1 cellular context compared by ENCODE assay signal in genomic region chr3:58962816-58963215, GRCh38.
TF ChIP-seq lines count a peak whose summit lies in the region.

No MANE protein-coding gene starts in this region.

TF ChIP-seq in WTC11, 78 proteins besides CTCF, POLR2A, EP300 and RAD21 (continued from another document):
- TF ChIP-seq, protein P1, sequence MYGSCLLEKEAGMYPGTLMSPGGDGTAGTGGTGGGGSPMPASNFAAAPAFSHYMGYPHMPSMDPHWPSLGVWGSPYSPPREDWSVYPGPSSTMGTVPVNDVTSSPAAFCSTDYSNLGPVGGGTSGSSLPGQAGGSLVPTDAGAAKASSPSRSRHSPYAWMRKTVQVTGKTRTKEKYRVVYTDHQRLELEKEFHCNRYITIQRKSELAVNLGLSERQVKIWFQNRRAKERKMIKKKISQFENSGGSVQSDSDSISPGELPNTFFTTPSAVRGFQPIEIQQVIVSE (CRISPR knock-in tag; IDR thresholded peaks at IDR 0.05; ENCODE audit: borderline replicate concordance) = no peak
